1 cellular context compared by ENCODE assay signal in the genomic region with DNA sequence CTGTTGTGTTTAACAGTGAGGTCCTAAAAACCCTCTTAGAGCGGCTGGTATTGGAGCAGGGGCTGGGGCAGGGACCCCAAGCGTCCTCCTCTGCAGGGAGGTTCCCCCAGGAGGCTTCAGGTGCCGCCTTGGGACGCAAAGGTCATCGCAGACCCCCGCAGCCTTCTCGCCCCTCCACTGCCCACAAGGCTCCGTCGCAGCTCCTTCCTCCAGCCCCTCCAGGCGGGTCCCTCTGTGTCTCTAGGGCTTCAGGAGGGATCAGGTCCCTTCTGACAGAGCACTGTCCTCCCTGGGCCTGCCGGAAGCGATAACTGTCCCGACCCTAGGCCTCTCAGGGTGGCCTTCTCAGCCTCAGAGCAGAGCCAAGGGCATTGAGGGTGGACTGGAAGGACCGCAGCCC.
TF ChIP-seq lines count a peak whose summit lies in the region.

No MANE protein-coding gene starts in this region.

TF ChIP-seq in WTC11, 78 proteins besides CTCF, POLR2A, EP300 and RAD21:
- TF ChIP-seq, protein P1, sequence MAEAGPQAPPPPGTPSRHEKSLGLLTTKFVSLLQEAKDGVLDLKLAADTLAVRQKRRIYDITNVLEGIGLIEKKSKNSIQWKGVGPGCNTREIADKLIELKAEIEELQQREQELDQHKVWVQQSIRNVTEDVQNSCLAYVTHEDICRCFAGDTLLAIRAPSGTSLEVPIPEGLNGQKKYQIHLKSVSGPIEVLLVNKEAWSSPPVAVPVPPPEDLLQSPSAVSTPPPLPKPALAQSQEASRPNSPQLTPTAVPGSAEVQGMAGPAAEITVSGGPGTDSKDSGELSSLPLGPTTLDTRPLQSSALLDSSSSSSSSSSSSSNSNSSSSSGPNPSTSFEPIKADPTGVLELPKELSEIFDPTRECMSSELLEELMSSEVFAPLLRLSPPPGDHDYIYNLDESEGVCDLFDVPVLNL (CRISPR knock-in tag; IDR thresholded peaks at IDR 0.05; ENCODE audit: borderline replicate concordance, low read depth), result no peak
- TF ChIP-seq, protein P2, sequence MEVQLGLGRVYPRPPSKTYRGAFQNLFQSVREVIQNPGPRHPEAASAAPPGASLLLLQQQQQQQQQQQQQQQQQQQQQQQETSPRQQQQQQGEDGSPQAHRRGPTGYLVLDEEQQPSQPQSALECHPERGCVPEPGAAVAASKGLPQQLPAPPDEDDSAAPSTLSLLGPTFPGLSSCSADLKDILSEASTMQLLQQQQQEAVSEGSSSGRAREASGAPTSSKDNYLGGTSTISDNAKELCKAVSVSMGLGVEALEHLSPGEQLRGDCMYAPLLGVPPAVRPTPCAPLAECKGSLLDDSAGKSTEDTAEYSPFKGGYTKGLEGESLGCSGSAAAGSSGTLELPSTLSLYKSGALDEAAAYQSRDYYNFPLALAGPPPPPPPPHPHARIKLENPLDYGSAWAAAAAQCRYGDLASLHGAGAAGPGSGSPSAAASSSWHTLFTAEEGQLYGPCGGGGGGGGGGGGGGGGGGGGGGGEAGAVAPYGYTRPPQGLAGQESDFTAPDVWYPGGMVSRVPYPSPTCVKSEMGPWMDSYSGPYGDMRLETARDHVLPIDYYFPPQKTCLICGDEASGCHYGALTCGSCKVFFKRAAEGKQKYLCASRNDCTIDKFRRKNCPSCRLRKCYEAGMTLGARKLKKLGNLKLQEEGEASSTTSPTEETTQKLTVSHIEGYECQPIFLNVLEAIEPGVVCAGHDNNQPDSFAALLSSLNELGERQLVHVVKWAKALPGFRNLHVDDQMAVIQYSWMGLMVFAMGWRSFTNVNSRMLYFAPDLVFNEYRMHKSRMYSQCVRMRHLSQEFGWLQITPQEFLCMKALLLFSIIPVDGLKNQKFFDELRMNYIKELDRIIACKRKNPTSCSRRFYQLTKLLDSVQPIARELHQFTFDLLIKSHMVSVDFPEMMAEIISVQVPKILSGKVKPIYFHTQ (CRISPR knock-in tag; IDR thresholded peaks at IDR 0.05), result no peak
- TF ChIP-seq, protein P3, sequence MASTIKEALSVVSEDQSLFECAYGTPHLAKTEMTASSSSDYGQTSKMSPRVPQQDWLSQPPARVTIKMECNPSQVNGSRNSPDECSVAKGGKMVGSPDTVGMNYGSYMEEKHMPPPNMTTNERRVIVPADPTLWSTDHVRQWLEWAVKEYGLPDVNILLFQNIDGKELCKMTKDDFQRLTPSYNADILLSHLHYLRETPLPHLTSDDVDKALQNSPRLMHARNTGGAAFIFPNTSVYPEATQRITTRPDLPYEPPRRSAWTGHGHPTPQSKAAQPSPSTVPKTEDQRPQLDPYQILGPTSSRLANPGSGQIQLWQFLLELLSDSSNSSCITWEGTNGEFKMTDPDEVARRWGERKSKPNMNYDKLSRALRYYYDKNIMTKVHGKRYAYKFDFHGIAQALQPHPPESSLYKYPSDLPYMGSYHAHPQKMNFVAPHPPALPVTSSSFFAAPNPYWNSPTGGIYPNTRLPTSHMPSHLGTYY (CRISPR knock-in tag; IDR thresholded peaks at IDR 0.05), result no peak
- TF ChIP-seq RORB (CRISPR knock-in tag; IDR thresholded peaks at IDR 0.05) (no peak), NR2C2 (CRISPR knock-in tag; IDR thresholded peaks at IDR 0.05) (no peak), RELA (CRISPR knock-in tag; IDR thresholded peaks at IDR 0.05; ENCODE audit: borderline replicate concordance) (no peak), GABPB1 (CRISPR knock-in tag; IDR thresholded peaks at IDR 0.05) (no peak), ZNF121 (CRISPR knock-in tag; IDR thresholded peaks at IDR 0.05) (no peak), EMX1 (CRISPR knock-in tag; IDR thresholded peaks at IDR 0.05) (no peak), ATF1 (CRISPR knock-in tag; IDR thresholded peaks at IDR 0.05) (no peak), JUN (CRISPR knock-in tag; IDR thresholded peaks at IDR 0.05) (no peak), CREB1 (CRISPR knock-in tag; IDR thresholded peaks at IDR 0.05) (no peak), SMAD4 (CRISPR knock-in tag; IDR thresholded peaks at IDR 0.05) (no peak), FOXP1 (CRISPR knock-in tag; IDR thresholded peaks at IDR 0.05; ENCODE audit: borderline replicate concordance) (no peak)
- TF ChIP-seq, protein P4, sequence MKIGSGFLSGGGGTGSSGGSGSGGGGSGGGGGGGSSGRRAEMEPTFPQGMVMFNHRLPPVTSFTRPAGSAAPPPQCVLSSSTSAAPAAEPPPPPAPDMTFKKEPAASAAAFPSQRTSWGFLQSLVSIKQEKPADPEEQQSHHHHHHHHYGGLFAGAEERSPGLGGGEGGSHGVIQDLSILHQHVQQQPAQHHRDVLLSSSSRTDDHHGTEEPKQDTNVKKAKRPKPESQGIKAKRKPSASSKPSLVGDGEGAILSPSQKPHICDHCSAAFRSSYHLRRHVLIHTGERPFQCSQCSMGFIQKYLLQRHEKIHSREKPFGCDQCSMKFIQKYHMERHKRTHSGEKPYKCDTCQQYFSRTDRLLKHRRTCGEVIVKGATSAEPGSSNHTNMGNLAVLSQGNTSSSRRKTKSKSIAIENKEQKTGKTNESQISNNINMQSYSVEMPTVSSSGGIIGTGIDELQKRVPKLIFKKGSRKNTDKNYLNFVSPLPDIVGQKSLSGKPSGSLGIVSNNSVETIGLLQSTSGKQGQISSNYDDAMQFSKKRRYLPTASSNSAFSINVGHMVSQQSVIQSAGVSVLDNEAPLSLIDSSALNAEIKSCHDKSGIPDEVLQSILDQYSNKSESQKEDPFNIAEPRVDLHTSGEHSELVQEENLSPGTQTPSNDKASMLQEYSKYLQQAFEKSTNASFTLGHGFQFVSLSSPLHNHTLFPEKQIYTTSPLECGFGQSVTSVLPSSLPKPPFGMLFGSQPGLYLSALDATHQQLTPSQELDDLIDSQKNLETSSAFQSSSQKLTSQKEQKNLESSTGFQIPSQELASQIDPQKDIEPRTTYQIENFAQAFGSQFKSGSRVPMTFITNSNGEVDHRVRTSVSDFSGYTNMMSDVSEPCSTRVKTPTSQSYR (CRISPR knock-in tag; IDR thresholded peaks at IDR 0.05), result no peak
- TF ChIP-seq, protein P5, sequence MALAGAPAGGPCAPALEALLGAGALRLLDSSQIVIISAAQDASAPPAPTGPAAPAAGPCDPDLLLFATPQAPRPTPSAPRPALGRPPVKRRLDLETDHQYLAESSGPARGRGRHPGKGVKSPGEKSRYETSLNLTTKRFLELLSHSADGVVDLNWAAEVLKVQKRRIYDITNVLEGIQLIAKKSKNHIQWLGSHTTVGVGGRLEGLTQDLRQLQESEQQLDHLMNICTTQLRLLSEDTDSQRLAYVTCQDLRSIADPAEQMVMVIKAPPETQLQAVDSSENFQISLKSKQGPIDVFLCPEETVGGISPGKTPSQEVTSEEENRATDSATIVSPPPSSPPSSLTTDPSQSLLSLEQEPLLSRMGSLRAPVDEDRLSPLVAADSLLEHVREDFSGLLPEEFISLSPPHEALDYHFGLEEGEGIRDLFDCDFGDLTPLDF (CRISPR knock-in tag; IDR thresholded peaks at IDR 0.05), result no peak
- TF ChIP-seq, protein P6, sequence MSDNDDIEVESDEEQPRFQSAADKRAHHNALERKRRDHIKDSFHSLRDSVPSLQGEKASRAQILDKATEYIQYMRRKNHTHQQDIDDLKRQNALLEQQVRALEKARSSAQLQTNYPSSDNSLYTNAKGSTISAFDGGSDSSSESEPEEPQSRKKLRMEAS (CRISPR knock-in tag; IDR thresholded peaks at IDR 0.05), result no peak
- TF ChIP-seq, protein P7, sequence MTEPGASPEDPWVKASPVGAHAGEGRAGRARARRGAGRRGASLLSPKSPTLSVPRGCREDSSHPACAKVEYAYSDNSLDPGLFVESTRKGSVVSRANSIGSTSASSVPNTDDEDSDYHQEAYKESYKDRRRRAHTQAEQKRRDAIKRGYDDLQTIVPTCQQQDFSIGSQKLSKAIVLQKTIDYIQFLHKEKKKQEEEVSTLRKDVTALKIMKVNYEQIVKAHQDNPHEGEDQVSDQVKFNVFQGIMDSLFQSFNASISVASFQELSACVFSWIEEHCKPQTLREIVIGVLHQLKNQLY (CRISPR knock-in tag; IDR thresholded peaks at IDR 0.05), result no peak
